ENCODE assay signal across 1 cellular context in the genomic region with DNA sequence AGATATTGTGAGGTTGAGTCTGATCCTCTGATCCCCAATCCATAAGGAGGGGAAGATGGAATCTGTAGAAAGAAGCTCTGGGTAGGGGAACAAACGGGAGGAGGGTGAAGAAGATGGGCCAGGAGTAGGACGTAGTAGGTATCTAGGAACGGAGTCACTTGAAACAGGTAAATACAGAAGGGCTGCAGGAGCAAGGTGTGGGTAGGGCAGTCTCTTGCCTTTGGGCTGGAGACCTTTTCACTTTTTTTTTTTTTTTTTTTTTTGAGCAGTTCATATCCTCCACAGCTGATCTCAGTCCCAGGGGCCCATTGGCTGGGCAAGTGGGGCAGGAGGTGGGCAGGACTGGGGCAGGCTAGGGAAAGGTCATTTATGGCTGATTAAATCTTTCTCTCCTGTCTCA.
TF ChIP-seq lines count a peak whose summit lies in the region.

No MANE protein-coding gene starts in this region.

TF ChIP-seq in GM12878, 131 proteins besides CTCF, POLR2A, EP300 and RAD21:
- TF ChIP-seq ZNF384 (IDR thresholded peaks at IDR 0.05; ENCODE audit: borderline replicate concordance, low read depth, low read length) (peak; percentile 65; the same call in 1 of the 2 replicates), MTA2 (IDR thresholded peaks at IDR 0.05; ENCODE audit: low read depth) (no peak), IRF4 (IDR thresholded peaks at IDR 0.05; ENCODE audit: low read depth, low read length) (no peak)
